ENCODE assay signal across 16 cellular contexts in genomic region chr12:120089796-120090195, GRCh38.
"Had no signal": no experiment of that assay in that cellular context is flagged by ENCODE, and none has a peak within 500 bp of the region (broad histone marks: within the 10 kb centered on the region; RNA-seq: fewer than 3 reads in every experiment).

No MANE protein-coding gene starts in this region.

- DNase-seq: dermis blood vessel endothelial cell; foreskin melanocyte; hippocampal formation; kidney glomerular epithelial cell; mammary epithelial cell; naive thymus-derived CD4-positive, alpha-beta T cell; nephron progenitor cell; small intestine; stimulated activated CD4-positive, alpha-beta T cell treated with anti-CD3 and anti-CD28 coated beads, Interleukin-12 subunit alpha, Interleukin-12 subunit beta, amount 100 ng/mL, for 4 hours; stimulated activated naive CD4-positive, alpha-beta T cell treated with Interleukin-2 at 50 U/mL for 16 hours; tibial artery; upper lobe of right lung had no signal

- H3K27ac ChIP-seq: heart left ventricle, tibial artery, upper lobe of right lung, vagina had no signal

- ATAC-seq: heart left ventricle; naive thymus-derived CD4-positive, alpha-beta T cell; right cardiac atrium; upper lobe of right lung had no signal

- H3K9me3 ChIP-seq: heart left ventricle, tibial artery, upper lobe of right lung, vagina had no signal

- H3K27me3 ChIP-seq: heart left ventricle, tibial artery, upper lobe of right lung, vagina had no signal

- FAIRE-seq: colon, small intestine had no signal

- H3K4me3 ChIP-seq: heart left ventricle, tibial artery, upper lobe of right lung, vagina had no signal
